In the genomic region with DNA sequence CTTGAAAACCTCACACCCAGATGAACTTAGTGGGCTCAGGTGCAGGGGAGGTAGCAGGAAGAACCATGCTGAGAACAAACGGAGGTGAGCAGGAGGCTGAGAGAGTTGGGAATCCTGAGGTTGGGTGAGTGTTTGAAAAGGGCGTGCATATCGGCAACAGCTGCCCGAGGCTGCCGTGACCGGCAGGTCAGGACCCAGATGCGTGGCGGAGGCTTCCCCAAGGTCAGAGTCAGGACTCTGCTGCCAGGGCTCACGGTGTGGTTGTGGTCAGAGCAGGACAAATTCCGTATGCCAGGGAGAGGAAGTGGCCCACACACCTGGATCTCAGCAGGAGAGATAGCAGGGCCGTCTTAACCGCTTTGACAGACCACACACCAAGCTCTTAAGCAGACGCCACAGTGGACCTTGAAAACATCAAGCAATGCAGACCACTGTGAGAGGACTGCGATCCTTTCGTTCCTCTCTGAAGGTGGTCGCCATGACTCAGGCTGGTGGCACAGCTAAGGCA, we compare ENCODE assay signal across 1 cellular context.
TF ChIP-seq lines count a peak whose summit lies in the region.

No MANE protein-coding gene starts in this region.

TF ChIP-seq in WTC11, 78 proteins besides CTCF, POLR2A, EP300 and RAD21 (continued from another document):
- TF ChIP-seq, protein P1, sequence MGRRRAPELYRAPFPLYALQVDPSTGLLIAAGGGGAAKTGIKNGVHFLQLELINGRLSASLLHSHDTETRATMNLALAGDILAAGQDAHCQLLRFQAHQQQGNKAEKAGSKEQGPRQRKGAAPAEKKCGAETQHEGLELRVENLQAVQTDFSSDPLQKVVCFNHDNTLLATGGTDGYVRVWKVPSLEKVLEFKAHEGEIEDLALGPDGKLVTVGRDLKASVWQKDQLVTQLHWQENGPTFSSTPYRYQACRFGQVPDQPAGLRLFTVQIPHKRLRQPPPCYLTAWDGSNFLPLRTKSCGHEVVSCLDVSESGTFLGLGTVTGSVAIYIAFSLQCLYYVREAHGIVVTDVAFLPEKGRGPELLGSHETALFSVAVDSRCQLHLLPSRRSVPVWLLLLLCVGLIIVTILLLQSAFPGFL (CRISPR knock-in tag; IDR thresholded peaks at IDR 0.05; ENCODE audit: borderline replicate concordance): no peak
- TF ChIP-seq ZNF671 (CRISPR knock-in tag; IDR thresholded peaks at IDR 0.05) (no peak), SMAD4 (CRISPR knock-in tag; IDR thresholded peaks at IDR 0.05) (no peak)
- TF ChIP-seq, protein P2, sequence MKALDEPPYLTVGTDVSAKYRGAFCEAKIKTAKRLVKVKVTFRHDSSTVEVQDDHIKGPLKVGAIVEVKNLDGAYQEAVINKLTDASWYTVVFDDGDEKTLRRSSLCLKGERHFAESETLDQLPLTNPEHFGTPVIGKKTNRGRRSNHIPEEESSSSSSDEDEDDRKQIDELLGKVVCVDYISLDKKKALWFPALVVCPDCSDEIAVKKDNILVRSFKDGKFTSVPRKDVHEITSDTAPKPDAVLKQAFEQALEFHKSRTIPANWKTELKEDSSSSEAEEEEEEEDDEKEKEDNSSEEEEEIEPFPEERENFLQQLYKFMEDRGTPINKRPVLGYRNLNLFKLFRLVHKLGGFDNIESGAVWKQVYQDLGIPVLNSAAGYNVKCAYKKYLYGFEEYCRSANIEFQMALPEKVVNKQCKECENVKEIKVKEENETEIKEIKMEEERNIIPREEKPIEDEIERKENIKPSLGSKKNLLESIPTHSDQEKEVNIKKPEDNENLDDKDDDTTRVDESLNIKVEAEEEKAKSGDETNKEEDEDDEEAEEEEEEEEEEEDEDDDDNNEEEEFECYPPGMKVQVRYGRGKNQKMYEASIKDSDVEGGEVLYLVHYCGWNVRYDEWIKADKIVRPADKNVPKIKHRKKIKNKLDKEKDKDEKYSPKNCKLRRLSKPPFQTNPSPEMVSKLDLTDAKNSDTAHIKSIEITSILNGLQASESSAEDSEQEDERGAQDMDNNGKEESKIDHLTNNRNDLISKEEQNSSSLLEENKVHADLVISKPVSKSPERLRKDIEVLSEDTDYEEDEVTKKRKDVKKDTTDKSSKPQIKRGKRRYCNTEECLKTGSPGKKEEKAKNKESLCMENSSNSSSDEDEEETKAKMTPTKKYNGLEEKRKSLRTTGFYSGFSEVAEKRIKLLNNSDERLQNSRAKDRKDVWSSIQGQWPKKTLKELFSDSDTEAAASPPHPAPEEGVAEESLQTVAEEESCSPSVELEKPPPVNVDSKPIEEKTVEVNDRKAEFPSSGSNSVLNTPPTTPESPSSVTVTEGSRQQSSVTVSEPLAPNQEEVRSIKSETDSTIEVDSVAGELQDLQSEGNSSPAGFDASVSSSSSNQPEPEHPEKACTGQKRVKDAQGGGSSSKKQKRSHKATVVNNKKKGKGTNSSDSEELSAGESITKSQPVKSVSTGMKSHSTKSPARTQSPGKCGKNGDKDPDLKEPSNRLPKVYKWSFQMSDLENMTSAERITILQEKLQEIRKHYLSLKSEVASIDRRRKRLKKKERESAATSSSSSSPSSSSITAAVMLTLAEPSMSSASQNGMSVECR (CRISPR knock-in tag; IDR thresholded peaks at IDR 0.05; ENCODE audit: borderline replicate concordance): no peak
- TF ChIP-seq, protein P3, sequence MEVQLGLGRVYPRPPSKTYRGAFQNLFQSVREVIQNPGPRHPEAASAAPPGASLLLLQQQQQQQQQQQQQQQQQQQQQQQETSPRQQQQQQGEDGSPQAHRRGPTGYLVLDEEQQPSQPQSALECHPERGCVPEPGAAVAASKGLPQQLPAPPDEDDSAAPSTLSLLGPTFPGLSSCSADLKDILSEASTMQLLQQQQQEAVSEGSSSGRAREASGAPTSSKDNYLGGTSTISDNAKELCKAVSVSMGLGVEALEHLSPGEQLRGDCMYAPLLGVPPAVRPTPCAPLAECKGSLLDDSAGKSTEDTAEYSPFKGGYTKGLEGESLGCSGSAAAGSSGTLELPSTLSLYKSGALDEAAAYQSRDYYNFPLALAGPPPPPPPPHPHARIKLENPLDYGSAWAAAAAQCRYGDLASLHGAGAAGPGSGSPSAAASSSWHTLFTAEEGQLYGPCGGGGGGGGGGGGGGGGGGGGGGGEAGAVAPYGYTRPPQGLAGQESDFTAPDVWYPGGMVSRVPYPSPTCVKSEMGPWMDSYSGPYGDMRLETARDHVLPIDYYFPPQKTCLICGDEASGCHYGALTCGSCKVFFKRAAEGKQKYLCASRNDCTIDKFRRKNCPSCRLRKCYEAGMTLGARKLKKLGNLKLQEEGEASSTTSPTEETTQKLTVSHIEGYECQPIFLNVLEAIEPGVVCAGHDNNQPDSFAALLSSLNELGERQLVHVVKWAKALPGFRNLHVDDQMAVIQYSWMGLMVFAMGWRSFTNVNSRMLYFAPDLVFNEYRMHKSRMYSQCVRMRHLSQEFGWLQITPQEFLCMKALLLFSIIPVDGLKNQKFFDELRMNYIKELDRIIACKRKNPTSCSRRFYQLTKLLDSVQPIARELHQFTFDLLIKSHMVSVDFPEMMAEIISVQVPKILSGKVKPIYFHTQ (CRISPR knock-in tag; IDR thresholded peaks at IDR 0.05): 0 out of 2 replicates have a peak, but pooled peaks have one; percentile 5
